Comparison of ENCODE assay signal across 9 cellular contexts in the genomic region with DNA sequence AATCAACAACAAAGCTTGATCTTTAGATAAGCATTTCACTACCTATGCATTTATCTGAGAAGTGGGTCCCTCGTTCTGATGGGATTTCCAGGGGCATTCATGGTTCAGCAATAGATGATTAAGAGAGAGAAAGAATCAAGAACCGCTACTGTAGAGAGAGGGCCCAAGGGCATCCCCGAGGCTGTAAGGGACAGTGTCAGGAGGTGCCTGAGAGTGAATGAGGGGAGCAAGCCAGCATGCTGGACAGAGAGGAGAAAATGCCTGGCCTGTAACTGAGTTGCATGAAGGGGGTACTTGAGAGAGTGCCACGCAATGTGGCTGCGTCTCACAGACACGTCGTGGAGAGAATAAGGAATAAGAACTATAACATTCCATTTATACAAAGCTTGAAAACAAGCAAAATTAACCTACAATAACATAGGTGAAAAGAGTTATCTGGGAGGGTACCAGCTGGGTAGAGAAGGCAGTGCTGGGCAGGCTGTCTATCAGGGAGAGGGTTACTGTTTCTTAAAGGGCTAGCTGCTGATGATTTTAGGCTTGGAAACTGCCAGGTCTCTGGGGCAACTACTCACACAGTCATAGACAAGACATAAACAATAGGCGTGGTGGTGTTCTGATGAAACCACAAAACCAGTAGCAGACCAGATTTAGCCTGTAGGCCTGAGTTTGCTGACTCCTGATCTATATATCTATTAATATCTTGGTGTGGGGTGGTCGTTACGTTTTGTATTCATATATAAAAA.
A peak's percentile ranks its signal among the peaks of the same experiment; 100 is the strongest.
DNase-seq lines count a peak whose midpoint lies in the region; ATAC-seq and TF ChIP-seq lines count a peak whose summit lies in the region.
"Had no signal": no experiment of that assay in that cellular context is flagged by ENCODE, and none has a peak within 500 bp of the region (broad histone marks: within the 10 kb centered on the region; RNA-seq: fewer than 3 reads in every experiment).

No MANE protein-coding gene starts in this region.

- H3K4me2 ChIP-seq in PC-9, result no peak overlapping the region

- H3K36me3 ChIP-seq in heart right ventricle (no peaks in the 10 kb centered on the region), thyroid gland (no peaks in the 10 kb centered on the region), PC-9 (ENCODE audit: low read depth) (no peaks in the 10 kb centered on the region)

- DNase-seq in AG10803 (ENCODE audit: low read depth) (peak; percentile 93), heart right ventricle (no peak), thyroid gland (no peak), PC-9 (no peak)
- peak; percentile 6 for DNase-seq in activated CD4-positive, alpha-beta T cell treated with anti-CD3 and anti-CD28 coated beads, Interleukin-2, amount 50 U/mL, for 1 hour
- DNase-seq: occipital lobe had no signal

- no peaks in the 10 kb centered on the region for H4K20me1 ChIP-seq in PC-9 (ENCODE audit: insufficient read depth)

- POLR2A ChIA-PET in PC-9 (lab: Charles Lee; ENCODE audit: unreplicated experiment), result no interaction called here

- H3K27ac ChIP-seq in heart right ventricle (no peak overlapping the region), thyroid gland (no peak overlapping the region), PC-9 (no peak overlapping the region)

- no peaks in the 10 kb centered on the region for H3K9me3 ChIP-seq in heart right ventricle
- no peaks in the 10 kb centered on the region for H3K9me3 ChIP-seq in thyroid gland
- no peaks in the 10 kb centered on the region for H3K9me3 ChIP-seq in PC-9 (ENCODE audit: insufficient read depth, low read depth)

- TF ChIP-seq POLR2A in thyroid gland (IDR thresholded peaks at IDR 0.05), result no peak

- ATAC-seq in GM19351 (IDR thresholded peaks at IDR 0.05; ENCODE audit: unreplicated experiment) (peak; percentile 40), heart right ventricle (peak in 7 of 8 donors; percentile 47 to 87 (median 70)), GM18868 (IDR thresholded peaks at IDR 0.05; ENCODE audit: unreplicated experiment) (no peak), HG02588 (IDR thresholded peaks at IDR 0.05; ENCODE audit: unreplicated experiment) (no peak)

- H3F3A ChIP-seq in PC-9 (ENCODE audit: insufficient read depth, low read depth), result no peaks in the 10 kb centered on the region

- H3K9me2 ChIP-seq in PC-9 (ENCODE audit: insufficient read depth), result no peaks in the 10 kb centered on the region; the same call in 1 of the 2 replicates

- intact Hi-C loops in heart right ventricle (cut with DNase I), result no loop called here
- intact Hi-C loops in thyroid gland (cut with DNase I), result no loop called here
- intact Hi-C loops in PC-9 (cut with micrococcal nuclease; ENCODE audit: unreplicated experiment), result no loop called here

- H3K4me1 ChIP-seq in heart right ventricle (peaks cover 0 to 37% (median 0%) of the 10 kb centered on the region in 9 donors), thyroid gland (peaks cover 0 to 18% of the 10 kb centered on the region in 2 donors), PC-9 (replicated peaks; ENCODE audit: insufficient read depth) (no peaks in the 10 kb centered on the region)

- H3K27me3 ChIP-seq in heart right ventricle (no peaks in the 10 kb centered on the region), thyroid gland (no peaks in the 10 kb centered on the region), PC-9 (ENCODE audit: insufficient read depth, low read depth) (no peaks in the 10 kb centered on the region)

- CTCF ChIA-PET in PC-9 (lab: Charles Lee), result no interaction called here

- TF ChIP-seq CTCF in AG10803 (conservative IDR thresholded peaks at IDR 0.05; ENCODE audit: low read length) (no peak), heart right ventricle (IDR thresholded peaks at IDR 0.05) (no peak), thyroid gland (IDR thresholded peaks at IDR 0.05) (no peak), PC-9 (conservative IDR thresholded peaks at IDR 0.05) (no peak)

- no peaks in the 10 kb centered on the region for H3K79me2 ChIP-seq in PC-9 (ENCODE audit: low read depth)

- H2AFZ ChIP-seq in PC-9, result no peak overlapping the region

- H3K4me3 ChIP-seq in AG10803 (ENCODE audit: low read length) (no peak overlapping the region), heart right ventricle (no peak overlapping the region), thyroid gland (replicated peaks in 1 of 3) (no peak overlapping the region), PC-9 (no peak overlapping the region)

- BruUV-seq in PC-9 (replicated peaks; lab: Mats Ljungman, UMichigan), result no TSS peak

- 66 to 78% methylated on average over 10 of the region's 10 CpGs for WGBS in heart right ventricle, 2 donors
- WGBS in thyroid gland, 2 donors, result 75 to 82% methylated on average over 10 of the region's 10 CpGs

Comparison
In these comparisons a context has a peak if more than half of its experiments do, and no peak if none do; other contexts are left out.
1. DNase-seq: peak in AG10803 (single experiment) and activated CD4-positive, alpha-beta T cell treated with anti-CD3 and anti-CD28 coated beads, Interleukin-2, amount 50 U/mL, for 1 hour (single experiment); none in heart right ventricle (0 of 2), thyroid gland (0 of 2) and PC-9 (0 of 2).
2. ATAC-seq: peak in GM19351 (single experiment) and heart right ventricle (7 of 8); none in GM18868 (single experiment) and HG02588 (single experiment).